In genomic region chr16:643050-643368, GRCh38 we compare ENCODE assay signal across 9 cellular contexts. TPM values are rescaled to one million over a fixed set of nuclear protein-coding genes. Genes with fewer than 3 reads are reported as not detected.
A peak's percentile ranks its signal among the peaks of the same experiment; 100 is the strongest.
DNase-seq lines count a peak whose midpoint lies in the region; ATAC-seq, FAIRE-seq and TF ChIP-seq lines count a peak whose summit lies in the region.
"Had no signal": no experiment of that assay in that cellular context is flagged by ENCODE, and none has a peak within 500 bp of the region (broad histone marks: within the 10 kb centered on the region; RNA-seq: fewer than 3 reads in every experiment).

No MANE protein-coding gene starts in this region.

- H3K4me3 ChIP-seq in left ventricle myocardium inferior: peak overlapping the region; percentile 87
- peak overlapping the region; percentile 53 for H3K4me3 ChIP-seq in brain microvascular endothelial cell (ENCODE audit: low read depth, low read length)
- H3K4me3 ChIP-seq in mucosa of rectum (ENCODE audit: low read length in 2 of 2): peak overlapping the region; percentile 80 to 84

- no peak for TF ChIP-seq CTCF in left ventricle myocardium inferior (IDR thresholded peaks at IDR 0.05; ENCODE audit: borderline replicate concordance)
- TF ChIP-seq CTCF in brain microvascular endothelial cell (IDR thresholded peaks at IDR 0.05; ENCODE audit: low read depth, low read length, missing control alignments): no peak

- in situ Hi-C loops in brain microvascular endothelial cell (cut with HindIII; ENCODE audit: low pct_ligation_motif_present, low sequenced_read_pairs): no loop called here

- FAIRE-seq in GM12892 (lab: Jason Lieb, UNC): no peak

- TF ChIP-seq POLR2A in GM12892 (IDR thresholded peaks at IDR 0.05; ENCODE audit: low read depth, low read length): no peak

- intact Hi-C loops in left ventricle myocardium inferior (cut with micrococcal nuclease) (no loop called here), Right ventricle myocardium superior (cut with DNase I) (no loop called here)

- H3K27me3 ChIP-seq in left ventricle myocardium inferior (ENCODE audit: low read depth) (no peaks in the 10 kb centered on the region), brain microvascular endothelial cell (replicated peaks) (no peaks in the 10 kb centered on the region), mucosa of rectum (ENCODE audit: control insufficient read depth in 2 of 2, insufficient read depth in 2 of 2, low read length in 2 of 2) (no peaks in the 10 kb centered on the region)

- H3K9me3 ChIP-seq in left ventricle myocardium inferior (replicated peaks): no peaks in the 10 kb centered on the region
- no peaks in the 10 kb centered on the region for H3K9me3 ChIP-seq in mucosa of rectum (ENCODE audit: control insufficient read depth in 2 of 2, low read length in 2 of 2)

- peaks cover 74% of the 10 kb centered on the region for H3K4me1 ChIP-seq in left ventricle myocardium inferior
- H3K4me1 ChIP-seq in mucosa of rectum (ENCODE audit: control insufficient read depth in 2 of 2, insufficient read depth in 2 of 2, low read length in 2 of 2): peaks cover 48 to 51% of the 10 kb centered on the region in 2 donors

- ATAC-seq in Right ventricle myocardium superior (ENCODE audit: poor library complexity): no peak
- no peak for ATAC-seq in GM18511 (IDR thresholded peaks at IDR 0.05; ENCODE audit: unreplicated experiment)

- DNase-seq in left ventricle myocardium inferior (no peak), Right ventricle myocardium superior (no peak), brain microvascular endothelial cell (no peak), C1 segment of cervical spinal cord (lab: John Stamatoyannopoulos, UW) (no peak), GM12892 (ENCODE audit: insufficient read length) (no peak), islet precursor cell (no peak)
- DNase-seq: T-helper 9 cell had no signal

- peak overlapping the region; percentile 97 for H3K27ac ChIP-seq in left ventricle myocardium inferior (replicated peaks)
- H3K27ac ChIP-seq in brain microvascular endothelial cell: no peak overlapping the region
- H3K27ac ChIP-seq in mucosa of rectum (ENCODE audit: low read depth in 2 of 2, low read length in 2 of 2): peak overlapping the region; percentile 91 to 92

- H3K9ac ChIP-seq in mucosa of rectum (ENCODE audit: low read depth in 1 of 2, low read length in 2 of 2): peak overlapping the region; percentile 84 to 94

- H3K36me3 ChIP-seq in left ventricle myocardium inferior (peaks cover 7% of the 10 kb centered on the region), brain microvascular endothelial cell (replicated peaks) (no peaks in the 10 kb centered on the region), mucosa of rectum (ENCODE audit: control insufficient read depth in 2 of 2, insufficient read depth in 2 of 2, low read length in 2 of 2) (no peaks in the 10 kb centered on the region)

RNA-seq across cellular contexts. Expression of gene MCRIP2, which starts 1.4 kb away (rescaled TPM):
- total RNA-seq in left ventricle myocardium inferior (181 TPM), Right ventricle myocardium superior (205 TPM)
- polyA plus RNA-seq in GM12892 (2012; ENCODE audit: missing spikeins): 17.0 TPM

RNA-seq across cellular contexts. Expression of gene WDR90, which starts 6.2 kb away (rescaled TPM):
- total RNA-seq in left ventricle myocardium inferior (9.2 TPM), Right ventricle myocardium superior (10.8 TPM)
- polyA plus RNA-seq in GM12892 (2012; ENCODE audit: missing spikeins): 21.1 TPM

RNA-seq across cellular contexts. Expression of gene METTL26, which starts 6.9 kb away (rescaled TPM):
- total RNA-seq in left ventricle myocardium inferior (49.2 TPM), Right ventricle myocardium superior (52.5 TPM)
- polyA plus RNA-seq in GM12892 (2012; ENCODE audit: missing spikeins): 44.1 TPM

RNA-seq across cellular contexts. Expression of gene WFIKKN1, which starts 12.2 kb away (rescaled TPM):
- 0.14 TPM for total RNA-seq in left ventricle myocardium inferior
- total RNA-seq in Right ventricle myocardium superior: 0.13 TPM
- polyA plus RNA-seq in GM12892 (2012; ENCODE audit: missing spikeins): not detected

RNA-seq across cellular contexts. Expression of gene RHOT2, which starts 24.9 kb away (rescaled TPM):
- total RNA-seq in left ventricle myocardium inferior (90.3 TPM), Right ventricle myocardium superior (81.9 TPM)
- 40.5 TPM for polyA plus RNA-seq in GM12892 (2012; ENCODE audit: missing spikeins)
